In genomic region chr6:118387921-118388701, GRCh38 we compare ENCODE assay signal across 16 cellular contexts.
A peak's percentile ranks its signal among the peaks of the same experiment; 100 is the strongest.
DNase-seq lines count a peak whose midpoint lies in the region; ATAC-seq, FAIRE-seq and TF ChIP-seq lines count a peak whose summit lies in the region.
"Had no signal": no experiment of that assay in that cellular context is flagged by ENCODE, and none has a peak within 500 bp of the region (broad histone marks: within the 10 kb centered on the region; RNA-seq: fewer than 3 reads in every experiment).

No MANE protein-coding gene starts in this region.

- peak; percentile 52 for DNase-seq in AG09309 (ENCODE audit: low read depth)
- peak; percentile 34 for DNase-seq in HTR-8/SVneo (ENCODE audit: insufficient read length, low spot score)
- DNase-seq in amniotic epithelial cell (ENCODE audit: low read depth) = peak; percentile 83
- DNase-seq in glomerular endothelial cell (ENCODE audit: extremely low read depth, low read depth, low spot score) = peak; percentile 77
- DNase-seq in nucleus accumbens (lab: John Stamatoyannopoulos, UW) = no peak
- no peak for DNase-seq in HuH-7 (ENCODE audit: low spot score)
- no peak for DNase-seq in stomach
- DNase-seq: activated CD4-positive, alpha-beta memory T cell treated with anti-CD3 and anti-CD28 coated beads, Interleukin-2, amount 10 ng/mL, durations not matched to agents 7 days and 5 days; left lung; NCI-H510A; tibial artery had no signal

- H3K36me3 ChIP-seq in stomach = no peaks in the 10 kb centered on the region
- H3K36me3 ChIP-seq: BLaER1 treated with 17β-estradiol and CSF1 and Interleukin-3, amounts not matched to agents 10 nM and 100 nM; esophagus muscularis mucosa; left lung; tibial artery had no signal

- no peaks in the 10 kb centered on the region for H3K27me3 ChIP-seq in stomach
- H3K27me3 ChIP-seq: BLaER1 treated with 17β-estradiol and CSF1 and Interleukin-3, amounts not matched to agents 10 nM and 100 nM; esophagus muscularis mucosa; left lung; tibial artery had no signal

- no peak for TF ChIP-seq EP300 in stomach (IDR thresholded peaks at IDR 0.05)

- intact Hi-C loops in stomach (cut with DNase I; ENCODE audit: low total_unique reads) = no loop called here

- H3K9me3 ChIP-seq in stomach = peaks cover 0 to 3% (median 0%) of the 10 kb centered on the region in 4 donors
- H3K9me3 ChIP-seq: BLaER1 treated with 17β-estradiol and CSF1 and Interleukin-3, amounts not matched to agents 10 nM and 100 nM; esophagus muscularis mucosa; left lung; tibial artery had no signal

- no peak for ATAC-seq in HG03520 (IDR thresholded peaks at IDR 0.05; ENCODE audit: unreplicated experiment)
- ATAC-seq: left lung had no signal

- WGBS in stomach, 5 donors = 51 to 64% (median 56%) methylated on average over 7 of the region's 7 CpGs

- H3K27ac ChIP-seq in stomach = no peak overlapping the region
- H3K27ac ChIP-seq: BLaER1 treated with 17β-estradiol and CSF1 and Interleukin-3, amounts not matched to agents 10 nM and 100 nM; esophagus muscularis mucosa; left lung; parathyroid adenoma; tibial artery had no signal

- no peak for TF ChIP-seq POLR2A in stomach (IDR thresholded peaks at IDR 0.05)

- no peak for TF ChIP-seq CTCF in AG09309 (IDR thresholded peaks at IDR 0.05; ENCODE audit: control insufficient read depth, insufficient read depth, low read depth, low read length, missing control alignments)
- no peak for TF ChIP-seq CTCF in stomach (IDR thresholded peaks at IDR 0.05)

- no peaks in the 10 kb centered on the region for H3K4me1 ChIP-seq in stomach
- H3K4me1 ChIP-seq: esophagus muscularis mucosa, left lung, parathyroid adenoma had no signal

- H3K4me3 ChIP-seq in AG09309 (ENCODE audit: control insufficient read depth, low read depth, low read length) = no peak overlapping the region
- H3K4me3 ChIP-seq in stomach = no peak overlapping the region
- H3K4me3 ChIP-seq: BLaER1 treated with 17β-estradiol and CSF1 and Interleukin-3, amounts not matched to agents 10 nM and 100 nM; esophagus muscularis mucosa; left lung; tibial artery had no signal

- FAIRE-seq in HTR-8/SVneo (lab: Jason Lieb, UNC) = peak; percentile 46
- FAIRE-seq: GM12891 had no signal

Comparison
In these comparisons a context has a peak if more than half of its experiments do, and no peak if none do; other contexts are left out.
1. DNase-seq: peak in AG09309 (single experiment), HTR-8/SVneo (single experiment), amniotic epithelial cell (single experiment) and glomerular endothelial cell (single experiment); none in nucleus accumbens (0 of 56), HuH-7 (single experiment) and stomach (single experiment).